Comparison of ENCODE assay signal across 25 cellular contexts in genomic region chr22:34845391-34845790, GRCh38.
DNase-seq lines count a peak whose midpoint lies in the region; ATAC-seq, FAIRE-seq and TF ChIP-seq lines count a peak whose summit lies in the region.
"Had no signal": no experiment of that assay in that cellular context is flagged by ENCODE, and none has a peak within 500 bp of the region (broad histone marks: within the 10 kb centered on the region; RNA-seq: fewer than 3 reads in every experiment).

No MANE protein-coding gene starts in this region.

- H3K27ac ChIP-seq in mesodermal cell (ENCODE audit: low read depth, low read length, severe bottlenecking) (peak overlapping the region; percentile 33), neural progenitor cell (no peak overlapping the region)
- H3K27ac ChIP-seq: BLaER1, HL-60, KMS-11, SK-N-MC had no signal

- H3K27me3 Mint-ChIP-seq in neural progenitor cell (ENCODE audit: insufficient read depth, low read depth): peaks cover 4% of the 10 kb centered on the region
- H3K27me3 Mint-ChIP-seq in activated CD4-positive, alpha-beta T cell treated with anti-CD3 and anti-CD28 coated beads for 36 hours: peaks cover 19% of the 10 kb centered on the region

- H3K4me3 ChIP-seq in mesodermal cell (ENCODE audit: extremely low read depth, insufficient read depth, low read length, poor library complexity, severe bottlenecking): no peak overlapping the region
- H3K4me3 ChIP-seq in neural progenitor cell: no peak overlapping the region
- no peak overlapping the region for H3K4me3 ChIP-seq in MG63
- H3K4me3 ChIP-seq: BLaER1, SK-N-MC had no signal

- no peak overlapping the region for H3K27ac Mint-ChIP-seq in neural progenitor cell
- no peak overlapping the region for H3K27ac Mint-ChIP-seq in activated CD4-positive, alpha-beta T cell treated with anti-CD3 and anti-CD28 coated beads for 36 hours
- H3K27ac Mint-ChIP-seq: CD4-positive, alpha-beta memory T cell; HFFc6 had no signal

- intact Hi-C loops in activated CD4-positive, alpha-beta T cell treated with anti-CD3 and anti-CD28 coated beads for 36 hours (cut with DNase I, micrococcal nuclease): loop anchor here in 1 of 2 experiments (10.0 kb wide), 1 partner anchor 299 kb away; no protein-coding TSS in a partner anchor

- POLR2A ChIA-PET in activated CD4-positive, alpha-beta T cell treated with anti-CD3 and anti-CD28 coated beads for 36 hours (lab: Charles Lee): no interaction called here

- H3K9me3 ChIP-seq in mesodermal cell (ENCODE audit: control insufficient read depth, low read length) (peaks cover 14% of the 10 kb centered on the region), neural progenitor cell (ENCODE audit: low read depth) (no peaks in the 10 kb centered on the region), MG63 (no peaks in the 10 kb centered on the region)

- peak; percentile 85 for FAIRE-seq in RCC 7860 (lab: Jason Lieb, UNC)
- FAIRE-seq: A204.1, GM12892, H54 had no signal

- ATAC-seq in activated CD4-positive, alpha-beta T cell treated with anti-CD3 and anti-CD28 coated beads for 36 hours: no peak
- ATAC-seq: Right ventricle myocardium inferior had no signal

- CTCF ChIA-PET in activated CD4-positive, alpha-beta T cell treated with anti-CD3 and anti-CD28 coated beads for 36 hours (lab: Charles Lee): no interaction called here

- no peaks in the 10 kb centered on the region for H4K20me1 ChIP-seq in neural progenitor cell (ENCODE audit: low read depth)
- H4K20me1 ChIP-seq: BLaER1 had no signal

- H3K4me1 Mint-ChIP-seq in neural progenitor cell: peaks cover 10% of the 10 kb centered on the region
- peaks cover 4% of the 10 kb centered on the region for H3K4me1 Mint-ChIP-seq in activated CD4-positive, alpha-beta T cell treated with anti-CD3 and anti-CD28 coated beads for 36 hours
- H3K4me1 Mint-ChIP-seq: CD4-positive, alpha-beta memory T cell had no signal

- peaks cover 33% of the 10 kb centered on the region for H3K4me1 ChIP-seq in mesodermal cell (ENCODE audit: control insufficient read depth, insufficient read depth, low read length, poor library complexity, severe bottlenecking)
- peaks cover 18% of the 10 kb centered on the region for H3K4me1 ChIP-seq in neural progenitor cell

- peak; percentile 53 for DNase-seq in EH (ENCODE audit: low read depth)
- peak; percentile 63 for DNase-seq in RCC 7860 (ENCODE audit: low spot score)
- DNase-seq in dedifferentiated amniotic fluid mesenchymal stem cell (ENCODE audit: extremely low spot score): peak; percentile 25
- no peak for DNase-seq in neural progenitor cell (ENCODE audit: low spot score)
- no peak for DNase-seq in MG63
- no peak for DNase-seq in occipital lobe (lab: John Stamatoyannopoulos, UW)
- no peak for DNase-seq in activated CD4-positive, alpha-beta T cell treated with anti-CD3 and anti-CD28 coated beads for 36 hours
- DNase-seq: CD4-positive, alpha-beta memory T cell; DMS153; HFFc6; MM.1S; NCI-H1092; NCI-H1436 treated with DMSO at 0.1 percent for 48 hours; NCI-H2029; NCI-H345; NCI-H524 treated with DMSO at 0.1 percent for 48 hours had no signal

- no peak overlapping the region for H2AFZ ChIP-seq in neural progenitor cell (replicated peaks)

- H3K79me2 ChIP-seq in neural progenitor cell (ENCODE audit: low read depth): no peaks in the 10 kb centered on the region

- H3K36me3 Mint-ChIP-seq in neural progenitor cell: no peaks in the 10 kb centered on the region
- H3K36me3 Mint-ChIP-seq in activated CD4-positive, alpha-beta T cell treated with anti-CD3 and anti-CD28 coated beads for 36 hours (ENCODE audit: low read depth): no peaks in the 10 kb centered on the region
- H3K36me3 Mint-ChIP-seq: CD4-positive, alpha-beta memory T cell had no signal

- peaks cover 6% of the 10 kb centered on the region for H3K9me3 Mint-ChIP-seq in neural progenitor cell
- H3K9me3 Mint-ChIP-seq in activated CD4-positive, alpha-beta T cell treated with anti-CD3 and anti-CD28 coated beads for 36 hours (ENCODE audit: low read depth): peaks cover 2% of the 10 kb centered on the region

- peaks cover 8% of the 10 kb centered on the region for H3K36me3 ChIP-seq in mesodermal cell (ENCODE audit: control insufficient read depth, insufficient read depth, low read length)
- no peaks in the 10 kb centered on the region for H3K36me3 ChIP-seq in neural progenitor cell
- H3K36me3 ChIP-seq in MG63: no peaks in the 10 kb centered on the region
- H3K36me3 ChIP-seq: BLaER1 had no signal

- H3K27me3 ChIP-seq in neural progenitor cell (no peaks in the 10 kb centered on the region), MG63 (no peaks in the 10 kb centered on the region)
- H3K27me3 ChIP-seq: BLaER1 had no signal

- H3K4me2 ChIP-seq in neural progenitor cell: no peak overlapping the region
- H3K4me2 ChIP-seq: BLaER1, KMS-11 had no signal

- 100% methylated on average over 1 to 2 of the region's 2 CpGs for WGBS in mesodermal cell (ENCODE audit: insufficient coverage in 2 of 2), 2 experiments

- peaks cover 20% of the 10 kb centered on the region for H3F3A ChIP-seq in neural progenitor cell (ENCODE audit: low read depth)

- TF ChIP-seq CTCF in neural progenitor cell (IDR thresholded peaks at IDR 0.05): no peak

- H3K4me3 Mint-ChIP-seq in neural progenitor cell: no peak overlapping the region
- H3K4me3 Mint-ChIP-seq in activated CD4-positive, alpha-beta T cell treated with anti-CD3 and anti-CD28 coated beads for 36 hours: no peak overlapping the region
- H3K4me3 Mint-ChIP-seq: CD4-positive, alpha-beta memory T cell; HFFc6 had no signal

- no peak overlapping the region for H3K9ac ChIP-seq in neural progenitor cell
- H3K9ac ChIP-seq: BLaER1, KMS-11 had no signal

Comparison
In these comparisons a context has a peak if more than half of its experiments do, and no peak if none do; other contexts are left out.
1. DNase-seq: peak in EH (single experiment), RCC 7860 (single experiment) and dedifferentiated amniotic fluid mesenchymal stem cell (single experiment); none in neural progenitor cell (single experiment), MG63 (single experiment), occipital lobe (single experiment) and activated CD4-positive, alpha-beta T cell treated with anti-CD3 and anti-CD28 coated beads for 36 hours (single experiment).